19 cellular contexts compared by ENCODE assay signal in genomic region chr1:64292399-64292798, GRCh38.
"Had no signal": no experiment of that assay in that cellular context is flagged by ENCODE, and none has a peak within 500 bp of the region (broad histone marks: within the 10 kb centered on the region; RNA-seq: fewer than 3 reads in every experiment).

No MANE protein-coding gene starts in this region.

- H3K4me3 Mint-ChIP-seq: activated naive CD4-positive, alpha-beta T cell treated with anti-CD3 and anti-CD28 coated beads, Interleukin-2, amount 10 ng/mL, durations not matched to agents 7 days and 5 days; activated T-helper 17 cell treated with anti-CD3 and anti-CD28 coated beads, Interleukin-2, amount 50 U/mL, for 72 hours; central memory CD8-positive, alpha-beta T cell; neural crest cell; stimulated activated naive CD8-positive, alpha-beta T cell treated with anti-CD3 and anti-CD28 coated beads, Interleukin-15, Interleukin-2, amounts not matched to agents 100 ng/mL and 50 ng/mL, for 24 hours; T-helper 17 cell; type B pancreatic cell had no signal

- H3K9me3 ChIP-seq: adrenal gland, gastrocnemius medialis, psoas muscle, suprapubic skin had no signal

- H3K27ac ChIP-seq: adrenal gland, coronary artery, gastrocnemius medialis, heart left ventricle, psoas muscle, spleen, suprapubic skin, WERI-Rb-1 had no signal

- H3K4me1 Mint-ChIP-seq: activated naive CD4-positive, alpha-beta T cell treated with anti-CD3 and anti-CD28 coated beads, Interleukin-2, amount 10 ng/mL, durations not matched to agents 7 days and 5 days; activated T-helper 17 cell treated with anti-CD3 and anti-CD28 coated beads, Interleukin-2, amount 50 U/mL, for 72 hours; central memory CD8-positive, alpha-beta T cell; neural crest cell; T-helper 17 cell had no signal

- H3K9me3 Mint-ChIP-seq: activated T-helper 17 cell treated with anti-CD3 and anti-CD28 coated beads, Interleukin-2, amount 50 U/mL, for 72 hours; central memory CD8-positive, alpha-beta T cell; neural crest cell; stimulated activated naive CD8-positive, alpha-beta T cell treated with anti-CD3 and anti-CD28 coated beads, Interleukin-15, Interleukin-2, amounts not matched to agents 100 ng/mL and 50 ng/mL, for 24 hours; type B pancreatic cell had no signal

- FAIRE-seq: islet of Langerhans had no signal

- H3K27ac Mint-ChIP-seq: activated naive CD4-positive, alpha-beta T cell treated with anti-CD3 and anti-CD28 coated beads, Interleukin-2, amount 10 ng/mL, durations not matched to agents 7 days and 5 days; activated T-helper 17 cell treated with anti-CD3 and anti-CD28 coated beads, Interleukin-2, amount 50 U/mL, for 72 hours; stimulated activated naive CD8-positive, alpha-beta T cell treated with anti-CD3 and anti-CD28 coated beads, Interleukin-15, Interleukin-2, amounts not matched to agents 100 ng/mL and 50 ng/mL, for 24 hours; T-helper 17 cell; type B pancreatic cell had no signal

- H3K36me3 ChIP-seq: adrenal gland, gastrocnemius medialis, heart left ventricle, spleen, suprapubic skin, WERI-Rb-1 had no signal

- DNase-seq: activated CD4-positive, alpha-beta T cell treated with anti-CD3 and anti-CD28 coated beads, Interleukin-2, amount 50 U/mL, for 48 hours; activated naive CD4-positive, alpha-beta T cell treated with anti-CD3 and anti-CD28 coated beads, Interleukin-2, amount 10 ng/mL, durations not matched to agents 7 days and 5 days; adrenal gland; effector memory CD4-positive, alpha-beta T cell; gastrocnemius medialis; heart left ventricle; psoas muscle; spleen; T-helper 17 cell; WERI-Rb-1 had no signal

- H3K4me1 ChIP-seq: adrenal gland, gastrocnemius medialis, heart left ventricle, psoas muscle, spleen, suprapubic skin had no signal

- H3K27me3 Mint-ChIP-seq: type B pancreatic cell had no signal

- H3K27me3 ChIP-seq: gastrocnemius medialis, heart left ventricle, suprapubic skin had no signal

- H3K4me3 ChIP-seq: adrenal gland, coronary artery, gastrocnemius medialis, heart left ventricle, lung, psoas muscle, spleen, suprapubic skin had no signal

- H3K36me3 Mint-ChIP-seq: activated naive CD4-positive, alpha-beta T cell treated with anti-CD3 and anti-CD28 coated beads, Interleukin-2, amount 10 ng/mL, durations not matched to agents 7 days and 5 days; type B pancreatic cell had no signal
